Comparison of ENCODE assay signal across 19 cellular contexts in genomic region chr10:43212043-43212721, GRCh38. TPM values are rescaled to one million over a fixed set of nuclear protein-coding genes. Genes with fewer than 3 reads are reported as not detected.
DNase-seq lines count a peak whose midpoint lies in the region; ATAC-seq and TF ChIP-seq lines count a peak whose summit lies in the region.
"Had no signal": no experiment of that assay in that cellular context is flagged by ENCODE, and none has a peak within 500 bp of the region (broad histone marks: within the 10 kb centered on the region; RNA-seq: fewer than 3 reads in every experiment).

No MANE protein-coding gene starts in this region.

- intact Hi-C loops in heart left ventricle (cut with DNase I) (no loop called here), PC-3 (cut with micrococcal nuclease) (no loop called here), thyroid gland (cut with DNase I) (no loop called here)

- 49 to 57% (median 56%) methylated on average over 11 to 13 of the region's 13 CpGs for WGBS in heart left ventricle, 4 donors
- 85 to 87% methylated on average over 6 to 12 of the region's 13 CpGs for WGBS in thyroid gland, 2 donors

- ATAC-seq in heart left ventricle = peak in 3 of 4 donors; percentile 48 to 74 (median 50)
- ATAC-seq in PC-3 = no peak

- H3K4me2 ChIP-seq in osteoblast (ENCODE audit: insufficient read depth, low read length) = no peak overlapping the region
- H3K4me2 ChIP-seq in PC-3 (ENCODE audit: low read length) = no peak overlapping the region

- no peaks in the 10 kb centered on the region for H3K9me3 ChIP-seq in heart left ventricle
- H3K9me3 ChIP-seq in osteoblast (ENCODE audit: low read depth, low read length) = no peaks in the 10 kb centered on the region
- no peaks in the 10 kb centered on the region for H3K9me3 ChIP-seq in PC-3 (ENCODE audit: low read length)
- H3K9me3 ChIP-seq in thyroid gland = no peaks in the 10 kb centered on the region
- H3K9me3 ChIP-seq: adrenal gland, esophagus squamous epithelium had no signal

- H4K20me1 ChIP-seq in osteoblast (ENCODE audit: insufficient read depth, low read length) (no peaks in the 10 kb centered on the region), PC-3 (ENCODE audit: low read length) (no peaks in the 10 kb centered on the region)

- H2AFZ ChIP-seq in osteoblast (ENCODE audit: low read length) (no peak overlapping the region), PC-3 (ENCODE audit: low read length) (no peak overlapping the region)

- H3K36me3 ChIP-seq in heart left ventricle (no peaks in the 10 kb centered on the region), osteoblast (ENCODE audit: insufficient read depth, low read length) (no peaks in the 10 kb centered on the region), PC-3 (ENCODE audit: low read depth, low read length) (no peaks in the 10 kb centered on the region), thyroid gland (no peaks in the 10 kb centered on the region)
- H3K36me3 ChIP-seq: adrenal gland, esophagus squamous epithelium had no signal

- TF ChIP-seq POLR2A in heart left ventricle (IDR thresholded peaks at IDR 0.05) (no peak), thyroid gland (IDR thresholded peaks at IDR 0.05) (no peak)

- CTCF ChIA-PET in PC-3 (lab: Charles Lee) = no interaction called here

- H3K4me3 ChIP-seq in heart left ventricle (no peak overlapping the region), osteoblast (ENCODE audit: insufficient read depth, low read length) (no peak overlapping the region), PC-3 (ENCODE audit: low read length) (no peak overlapping the region), thyroid gland (replicated peaks in 1 of 3) (no peak overlapping the region)
- H3K4me3 ChIP-seq: adrenal gland, esophagus squamous epithelium had no signal

- H3K79me2 ChIP-seq in osteoblast (ENCODE audit: insufficient read depth, low read length) (no peaks in the 10 kb centered on the region), PC-3 (ENCODE audit: low read length) (no peaks in the 10 kb centered on the region)

- no peak for TF ChIP-seq CTCF in heart left ventricle (IDR thresholded peaks at IDR 0.05)
- no peak for TF ChIP-seq CTCF in osteoblast (IDR thresholded peaks at IDR 0.05; ENCODE audit: extremely low read depth, low read depth, low read length)
- no peak for TF ChIP-seq CTCF in PC-3 (conservative IDR thresholded peaks at IDR 0.05; ENCODE audit: low read depth, low read length)
- TF ChIP-seq CTCF in thyroid gland (IDR thresholded peaks at IDR 0.05) = no peak

- peaks cover 0 to 6% (median 0%) of the 10 kb centered on the region in 12 donors for H3K4me1 ChIP-seq in heart left ventricle
- H3K4me1 ChIP-seq in osteoblast (ENCODE audit: insufficient read depth, low read length) = no peaks in the 10 kb centered on the region
- no peaks in the 10 kb centered on the region for H3K4me1 ChIP-seq in PC-3 (ENCODE audit: insufficient read depth, low read length)
- no peaks in the 10 kb centered on the region for H3K4me1 ChIP-seq in thyroid gland
- H3K4me1 ChIP-seq: adrenal gland, esophagus squamous epithelium had no signal

- BruUV-seq in PC-3 (replicated peaks; lab: Mats Ljungman, UMichigan) = no TSS peak

- POLR2A ChIA-PET in PC-3 (lab: Charles Lee; ENCODE audit: unreplicated experiment) = no interaction called here

- H3K9ac ChIP-seq in PC-3 (ENCODE audit: low read length) = no peak overlapping the region

- H3F3A ChIP-seq in PC-3 (ENCODE audit: low read length, unreplicated experiment) = no peaks in the 10 kb centered on the region

- H3K9me2 ChIP-seq in PC-3 (replicated peaks; ENCODE audit: low read length) = no peaks in the 10 kb centered on the region

- H3K27ac ChIP-seq in heart left ventricle (no peak overlapping the region), osteoblast (ENCODE audit: low read depth, low read length) (no peak overlapping the region), PC-3 (ENCODE audit: low read length) (no peak overlapping the region), thyroid gland (no peak overlapping the region)
- H3K27ac ChIP-seq: adrenal gland, esophagus squamous epithelium had no signal

- H3K27me3 ChIP-seq in heart left ventricle (peaks cover 0 to 4% (median 0%) of the 10 kb centered on the region in 9 donors), osteoblast (ENCODE audit: insufficient read depth, low read length) (peaks cover 8% of the 10 kb centered on the region), PC-3 (ENCODE audit: low read length) (0 out of 2 replicates have a peak, but pooled peaks cover 5% of the 10 kb centered on the region), thyroid gland (no peaks in the 10 kb centered on the region)
- H3K27me3 ChIP-seq: adrenal gland had no signal

- DNase-seq in Ammon's horn (ENCODE audit: low spot score) (peak; percentile 50), NCI-H1694 (lab: John Stamatoyannopoulos, UW) (peak; percentile 76), heart left ventricle (peak in 2 of 5 donors; percentile 48 to 61), osteoblast (ENCODE audit: insufficient read length, low spot score, missing footprints) (peak; percentile 71), globus pallidus (ENCODE audit: low spot score) (no peak), PC-3 (no peak), thyroid gland (no peak), NCI-H774 (lab: John Stamatoyannopoulos, UW) (no peak)
- DNase-seq: activated CD4-positive, CD25-positive, alpha-beta regulatory T cell treated with anti-CD3 and anti-CD28 coated beads, Interleukin-2, amount 50 U/mL, for 72 hours; adrenal gland; caudate nucleus; esophagus squamous epithelium; GOT3; NCI-H1048; NCI-H526 treated with DMSO at 0.1 percent for 48 hours; nephron progenitor cell; OCI-M1; retina; stimulated activated naive CD8-positive, alpha-beta T cell treated with anti-CD3 and anti-CD28 coated beads, Interleukin-15, Interleukin-2, amounts not matched to agents 100 U/mL and 50 U/mL, for 24 hours had no signal

RNA-seq across cellular contexts. Expression of gene RASGEF1A, which starts 54.7 kb away (rescaled TPM):
- total RNA-seq in heart left ventricle (1 to 10 TPM in 6 of 9 donors, under 1 TPM in 3; 0.49 to 5.1 (median 1.4) TPM), osteoblast (1.1 TPM in 1 of 2 replicates, not detected in the other), PC-3 (2014; rRNA removed) (not detected in 2 replicates), thyroid gland (1 to 10 TPM; 1.2 to 3.0 (median 2.0) TPM)
- polyA plus RNA-seq in heart left ventricle = under 1 TPM; 0.14 to 0.42 TPM

Comparison
In these comparisons a context has a peak if more than half of its experiments do, and no peak if none do; other contexts are left out.
1. DNase-seq: peak in Ammon's horn (single experiment), NCI-H1694 (single experiment) and osteoblast (single experiment); none in globus pallidus (single experiment), PC-3 (single experiment), thyroid gland (0 of 2) and NCI-H774 (single experiment).